Comparison of ENCODE assay signal across 8 cellular contexts in genomic region chr19:4851551-4852290, GRCh38. TPM values are rescaled to one million over a fixed set of nuclear protein-coding genes. Genes with fewer than 3 reads are reported as not detected.
DNase-seq lines count a peak whose midpoint lies in the region; ATAC-seq and TF ChIP-seq lines count a peak whose summit lies in the region.

No MANE protein-coding gene starts in this region.

- H3K4me1 Mint-ChIP-seq in GM23338 (no peaks in the 10 kb centered on the region), neural progenitor cell (no peaks in the 10 kb centered on the region)
- peaks cover 3% of the 10 kb centered on the region for H3K4me1 Mint-ChIP-seq in activated T-cell treated with anti-CD3 and anti-CD28 coated beads, Interleukin-2, amount 50 U/mL, for 24 hours (ENCODE audit: low read depth)

- H3K4me1 ChIP-seq in GM23338 (ENCODE audit: insufficient read depth) (no peaks in the 10 kb centered on the region), OCI-LY7 (ENCODE audit: insufficient read depth, low read length, poor library complexity, severe bottlenecking) (peaks cover 43% of the 10 kb centered on the region), neural progenitor cell (no peaks in the 10 kb centered on the region), suprapubic skin (no peaks in the 10 kb centered on the region)

- H3K36me3 Mint-ChIP-seq in GM23338 (ENCODE audit: low read depth) (peaks cover 35% of the 10 kb centered on the region; the same call in 2 of the 3 replicates), neural progenitor cell (peaks cover 10% of the 10 kb centered on the region)
- peaks cover 23% of the 10 kb centered on the region for H3K36me3 Mint-ChIP-seq in activated T-cell treated with anti-CD3 and anti-CD28 coated beads, Interleukin-2, amount 50 U/mL, for 24 hours (ENCODE audit: low read depth)

- ATAC-seq in GM23338 (peak; percentile 100), HG02884 (IDR thresholded peaks at IDR 0.05; ENCODE audit: unreplicated experiment) (no peak)

- H3K36me3 ChIP-seq in GM23338 (ENCODE audit: insufficient read depth): no peaks in the 10 kb centered on the region; the same call in 1 of the 2 replicates
- H3K36me3 ChIP-seq in OCI-LY7 (ENCODE audit: insufficient read depth, low read length): peaks cover 71% of the 10 kb centered on the region
- H3K36me3 ChIP-seq in neural progenitor cell: no peaks in the 10 kb centered on the region
- H3K36me3 ChIP-seq in suprapubic skin: peaks cover 94% of the 10 kb centered on the region

- TF ChIP-seq POLR2A in suprapubic skin (IDR thresholded peaks at IDR 0.05): no peak

- WGBS in suprapubic skin: 78% methylated on average over 42 of the region's 42 CpGs

- H3K9me3 ChIP-seq in OCI-LY7 (ENCODE audit: low read length): no peaks in the 10 kb centered on the region
- no peaks in the 10 kb centered on the region for H3K9me3 ChIP-seq in neural progenitor cell (ENCODE audit: low read depth)
- H3K9me3 ChIP-seq in suprapubic skin: no peaks in the 10 kb centered on the region

- H3F3A ChIP-seq in GM23338 (replicated peaks; ENCODE audit: low read depth) (no peaks in the 10 kb centered on the region), neural progenitor cell (ENCODE audit: low read depth) (no peaks in the 10 kb centered on the region)

- no peak for TF ChIP-seq EP300 in suprapubic skin (IDR thresholded peaks at IDR 0.05)

- H3K4me3 ChIP-seq in AG10803 (ENCODE audit: low read length) (no peak overlapping the region), GM23338 (no peak overlapping the region), OCI-LY7 (ENCODE audit: low read depth, low read length, poor library complexity, severe bottlenecking) (no peak overlapping the region), neural progenitor cell (no peak overlapping the region), suprapubic skin (no peak overlapping the region)

- DNase-seq in AG10803 (ENCODE audit: low read depth) (peak; percentile 44), GM23338 (ENCODE audit: low spot score) (peak; percentile 85), OCI-LY7 (ENCODE audit: low spot score) (peak; percentile 77), fibroblast of peridontal ligament (ENCODE audit: extremely low read depth) (peak; percentile 50), neural progenitor cell (ENCODE audit: low spot score) (peak; percentile 71), suprapubic skin (ENCODE audit: low spot score in 2 of 2) (peak; percentile 87)
- DNase-seq in activated T-cell treated with anti-CD3 and anti-CD28 coated beads, Interleukin-2, amount 50 U/mL, for 24 hours: peak; percentile 87

- H3K27me3 Mint-ChIP-seq in GM23338 (ENCODE audit: insufficient read depth, low read depth, poor library complexity) (peaks cover 8% of the 10 kb centered on the region), neural progenitor cell (ENCODE audit: insufficient read depth, low read depth) (peaks cover 2% of the 10 kb centered on the region)
- no peaks in the 10 kb centered on the region for H3K27me3 Mint-ChIP-seq in activated T-cell treated with anti-CD3 and anti-CD28 coated beads, Interleukin-2, amount 50 U/mL, for 24 hours

- H3K79me2 ChIP-seq in GM23338 (replicated peaks; ENCODE audit: insufficient read depth): no peaks in the 10 kb centered on the region
- H3K79me2 ChIP-seq in OCI-LY7 (ENCODE audit: insufficient read depth, low read depth, low read length): peaks cover 4% of the 10 kb centered on the region; the same call in 1 of the 2 replicates
- no peaks in the 10 kb centered on the region for H3K79me2 ChIP-seq in neural progenitor cell (ENCODE audit: low read depth)

- H3K27me3 ChIP-seq in GM23338 (ENCODE audit: insufficient read depth) (no peaks in the 10 kb centered on the region), neural progenitor cell (no peaks in the 10 kb centered on the region), suprapubic skin (no peaks in the 10 kb centered on the region)

- H3K4me3 Mint-ChIP-seq in GM23338 (no peak overlapping the region), neural progenitor cell (no peak overlapping the region)
- H3K4me3 Mint-ChIP-seq in activated T-cell treated with anti-CD3 and anti-CD28 coated beads, Interleukin-2, amount 50 U/mL, for 24 hours: no peak overlapping the region

- no peak overlapping the region for H3K9ac ChIP-seq in neural progenitor cell

- H3K27ac ChIP-seq in GM23338 (ENCODE audit: low read depth) (no peak overlapping the region), OCI-LY7 (ENCODE audit: low read depth, low read length, poor library complexity, severe bottlenecking) (peak overlapping the region; percentile 91), neural progenitor cell (no peak overlapping the region), suprapubic skin (no peak overlapping the region)

- POLR2A ChIA-PET in OCI-LY7 (lab: Charles Lee): interaction anchor here (3.5 kb wide), 1 partner anchor 41 kb away, joined by 15 read pairs; no protein-coding TSS in a partner anchor

- H3K9me2 ChIP-seq in GM23338 (ENCODE audit: insufficient read depth) (no peaks in the 10 kb centered on the region), OCI-LY7 (ENCODE audit: insufficient read depth, low read length) (no peaks in the 10 kb centered on the region)

- H3K4me2 ChIP-seq in GM23338: no peak overlapping the region
- H3K4me2 ChIP-seq in OCI-LY7 (ENCODE audit: low read length): peak overlapping the region; percentile 56; the same call in 1 of the 2 replicates
- H3K4me2 ChIP-seq in neural progenitor cell: no peak overlapping the region

- no peak overlapping the region for H2AFZ ChIP-seq in GM23338
- no peak overlapping the region for H2AFZ ChIP-seq in OCI-LY7 (ENCODE audit: low read length)
- H2AFZ ChIP-seq in neural progenitor cell (replicated peaks): no peak overlapping the region

- TF ChIP-seq CTCF in AG10803 (conservative IDR thresholded peaks at IDR 0.05; ENCODE audit: low read length): peak; percentile 85
- peak; percentile 86 to 97 for TF ChIP-seq CTCF in GM23338 (conservative IDR thresholded peaks at IDR 0.05; ENCODE audit: low read depth in 2 of 2)
- TF ChIP-seq CTCF in OCI-LY7 (conservative IDR thresholded peaks at IDR 0.05; ENCODE audit: low read length): peak; percentile 92
- peak; percentile 79 for TF ChIP-seq CTCF in neural progenitor cell (IDR thresholded peaks at IDR 0.05)
- peak; percentile 72 to 79 for TF ChIP-seq CTCF in suprapubic skin (IDR thresholded peaks at IDR 0.05)

- CTCF ChIA-PET in OCI-LY7 (lab: Charles Lee; ENCODE audit: unreplicated experiment): interaction anchor here (0.7 to 2.6 kb wide), 3 partner anchors 8 to 42 kb away, joined by 3 to 28 read pairs (median 3); no protein-coding TSS in a partner anchor

- H3K9me3 Mint-ChIP-seq in GM23338: no peaks in the 10 kb centered on the region
- H3K9me3 Mint-ChIP-seq in activated T-cell treated with anti-CD3 and anti-CD28 coated beads, Interleukin-2, amount 50 U/mL, for 24 hours: no peaks in the 10 kb centered on the region
- H3K9me3 Mint-ChIP-seq in neural progenitor cell: no peaks in the 10 kb centered on the region

- H3K27ac Mint-ChIP-seq in GM23338 (peak overlapping the region; percentile 66), neural progenitor cell (peak overlapping the region; percentile 83)
- peak overlapping the region; percentile 44 for H3K27ac Mint-ChIP-seq in activated T-cell treated with anti-CD3 and anti-CD28 coated beads, Interleukin-2, amount 50 U/mL, for 24 hours

- BruUV-seq in OCI-LY7 (replicated peaks; lab: Mats Ljungman, UMichigan): no TSS peak

- intact Hi-C loops in OCI-LY7 (cut with micrococcal nuclease; ENCODE audit: unreplicated experiment): loop anchor here (1.0 kb wide), 1 partner anchor 42 kb away; no protein-coding TSS in a partner anchor

- H4K20me1 ChIP-seq in GM23338 (replicated peaks; ENCODE audit: insufficient read depth) (no peaks in the 10 kb centered on the region; the same call in 1 of the 2 replicates), OCI-LY7 (ENCODE audit: insufficient read depth, low read length) (no peaks in the 10 kb centered on the region), neural progenitor cell (ENCODE audit: low read depth) (peaks cover under 1% of the 10 kb centered on the region)

TF ChIP-seq in GM23338, 12 proteins besides CTCF, POLR2A, EP300 and RAD21 (continues in another document):
- TF ChIP-seq ZNF114 (CRISPR knock-in tag; IDR thresholded peaks at IDR 0.05): no peak
- TF ChIP-seq POLR2AphosphoS5 (IDR thresholded peaks at IDR 0.05; ENCODE audit: low read depth): 0 out of 2 replicates have a peak, but pooled peaks have one; percentile 2
- 0 out of 2 replicates have a peak, but pooled peaks have one; percentile 24 for TF ChIP-seq CREB1 (CRISPR knock-in tag; IDR thresholded peaks at IDR 0.05; ENCODE audit: low read depth)

RNA-seq across cellular contexts. Expression of gene PLIN3, which starts 15.7 kb away (rescaled TPM):
- 45.9 and 59.9 TPM in 2 replicates for total RNA-seq in GM23338 (2014; rRNA removed; shearing (Covaris generic))
- polyA plus RNA-seq in GM23338 (2016; fragmentation: Nextera tagmentation; extraction: Ambion mirVana): 38.0 and 39.0 TPM in 2 replicates
- 81.3 and 95.7 TPM in 2 replicates for total RNA-seq in OCI-LY7 (2014; rRNA removed; shearing (Covaris generic))
- total RNA-seq in OCI-LY7 (2022) (115 TPM in 2 replicates), neural progenitor cell (ENCODE audit: low replicate concordance) (49.7 and 108 TPM in 2 replicates), suprapubic skin (10 to 100 TPM; 52.4 to 74.9 (median 65.5) TPM)

RNA-seq across cellular contexts. Expression of gene TICAM1, which starts 20.2 kb away (rescaled TPM):
- total RNA-seq in GM23338 (2014; rRNA removed; shearing (Covaris generic)): 0.31 and 0.38 TPM in 2 replicates
- polyA plus RNA-seq in GM23338 (2016; fragmentation: Nextera tagmentation; extraction: Ambion mirVana): 0.32 and 0.38 TPM in 2 replicates
- total RNA-seq in OCI-LY7 (2014; rRNA removed; shearing (Covaris generic)): 4.9 and 6.8 TPM in 2 replicates
- total RNA-seq in OCI-LY7 (2022) (26.7 and 28.9 TPM in 2 replicates), neural progenitor cell (ENCODE audit: low replicate concordance) (0.37 TPM in 1 of 2 replicates, not detected in the other), suprapubic skin (10 to 100 TPM; 16.5 to 28.3 (median 20.3) TPM)

RNA-seq across cellular contexts. Expression of gene ARRDC5, which starts 51.0 kb away (rescaled TPM):
- not detected in 2 replicates for total RNA-seq in GM23338 (2014; rRNA removed; shearing (Covaris generic))
- polyA plus RNA-seq in GM23338 (2016; fragmentation: Nextera tagmentation; extraction: Ambion mirVana): not detected in 2 replicates
- total RNA-seq in OCI-LY7 (2014; rRNA removed; shearing (Covaris generic)): not detected in 2 replicates
- total RNA-seq in OCI-LY7 (2022) (not detected in 2 replicates), neural progenitor cell (ENCODE audit: low replicate concordance) (not detected in 2 replicates), suprapubic skin (under 1 TPM in 1 of 4 donors, not detected in 3; 0.48 TPM)

RNA-seq across cellular contexts. Expression of gene UHRF1, which starts 57.6 kb away (rescaled TPM):
- 40.9 and 45.7 TPM in 2 replicates for total RNA-seq in GM23338 (2014; rRNA removed; shearing (Covaris generic))
- polyA plus RNA-seq in GM23338 (2016; fragmentation: Nextera tagmentation; extraction: Ambion mirVana): 20.3 and 24.5 TPM in 2 replicates
- total RNA-seq in OCI-LY7 (2014; rRNA removed; shearing (Covaris generic)): 141 and 155 TPM in 2 replicates
- 172 and 186 TPM in 2 replicates for total RNA-seq in OCI-LY7 (2022)
- 34.1 and 74.7 TPM in 2 replicates for total RNA-seq in neural progenitor cell (ENCODE audit: low replicate concordance)
- total RNA-seq in suprapubic skin: 1 to 10 TPM in 3 of 4 donors, under 1 TPM in 1; 0.40 to 3.7 (median 2.8) TPM
